In genomic region chr12:90090929-90091651, GRCh38 we compare ENCODE assay signal across 9 cellular contexts.
DNase-seq lines count a peak whose midpoint lies in the region; ATAC-seq, FAIRE-seq and TF ChIP-seq lines count a peak whose summit lies in the region.
"Had no signal": no experiment of that assay in that cellular context is flagged by ENCODE, and none has a peak within 500 bp of the region (broad histone marks: within the 10 kb centered on the region; RNA-seq: fewer than 3 reads in every experiment).

No MANE protein-coding gene starts in this region.

- TF ChIP-seq CTCF in DOHH2 (IDR thresholded peaks at IDR 0.05; ENCODE audit: low read depth, low read length, poor library complexity, severe bottlenecking), result no peak
- TF ChIP-seq CTCF in NB4 (IDR thresholded peaks at IDR 0.05; ENCODE audit: low read depth, low read length), result no peak
- no peak for TF ChIP-seq CTCF in chondrocyte (IDR thresholded peaks at IDR 0.05)
- no peak for TF ChIP-seq CTCF in nephron (IDR thresholded peaks at IDR 0.05; ENCODE audit: unreplicated experiment in 3 of 3)

- H4K20me1 ChIP-seq in DOHH2 (ENCODE audit: control insufficient read depth, insufficient read depth, low read depth, low read length), result no peaks in the 10 kb centered on the region

- H3K4me2 ChIP-seq in DOHH2 (ENCODE audit: low read length), result no peak overlapping the region

- H3K36me3 Mint-ChIP-seq in chondrocyte (ENCODE audit: low read depth), result no peaks in the 10 kb centered on the region
- H3K36me3 Mint-ChIP-seq in nephron (ENCODE audit: low read depth), result no peaks in the 10 kb centered on the region

- H3K4me1 ChIP-seq in DOHH2 (ENCODE audit: control insufficient read depth, low read length), result peaks cover 39% of the 10 kb centered on the region

- no peak overlapping the region for H3K4me3 Mint-ChIP-seq in chondrocyte (ENCODE audit: unreplicated experiment)
- peak overlapping the region in 1 of 3 experiments; percentile 3 for H3K4me3 Mint-ChIP-seq in nephron

- ATAC-seq in GM18867 (IDR thresholded peaks at IDR 0.05; ENCODE audit: unreplicated experiment) (no peak), HG02798 (IDR thresholded peaks at IDR 0.05; ENCODE audit: poor library complexity, unreplicated experiment) (no peak)

- H3K4me1 Mint-ChIP-seq in chondrocyte (ENCODE audit: low read depth), result peaks cover 25% of the 10 kb centered on the region
- H3K4me1 Mint-ChIP-seq in nephron, result peaks cover 23% of the 10 kb centered on the region

- H3K79me2 ChIP-seq in DOHH2 (ENCODE audit: control insufficient read depth, low read length), result no peaks in the 10 kb centered on the region

- DNase-seq in NB4 (ENCODE audit: low read depth), result peak; percentile 68
- no peak for DNase-seq in chondrocyte (ENCODE audit: low spot score)
- DNase-seq in NK-92 treated with Interleukin-12 subunit alpha and Interleukin-12 subunit beta, amount 100 ng/mL, for 24 hours (lab: John Stamatoyannopoulos, UW), result no peak
- no peak for DNase-seq in frontal cortex (ENCODE audit: low spot score in 2 of 2)

- H3K9me2 ChIP-seq in DOHH2 (replicated peaks; ENCODE audit: control insufficient read depth, low read length), result no peaks in the 10 kb centered on the region

- peak overlapping the region; percentile 21 for H3K27ac ChIP-seq in DOHH2 (ENCODE audit: low read depth, low read length)

- H3K9me3 ChIP-seq in DOHH2 (ENCODE audit: control insufficient read depth, insufficient read depth, low read length), result peaks cover 8% of the 10 kb centered on the region; the same call in 1 of the 2 replicates

- peaks cover 11% of the 10 kb centered on the region for H3K36me3 ChIP-seq in DOHH2 (ENCODE audit: control insufficient read depth, low read length)

- TF ChIP-seq POLR2A in NB4 (IDR thresholded peaks at IDR 0.05; ENCODE audit: extremely low read depth, insufficient read length), result no peak

- H3K4me3 ChIP-seq in DOHH2 (ENCODE audit: low read length) (no peak overlapping the region), NB4 (ENCODE audit: low read depth, low read length) (no peak overlapping the region)

- H3K9me3 Mint-ChIP-seq in chondrocyte (ENCODE audit: low read depth) (no peaks in the 10 kb centered on the region), nephron (no peaks in the 10 kb centered on the region)

- H3F3A ChIP-seq in DOHH2 (ENCODE audit: control insufficient read depth, insufficient read depth), result peaks cover 27% of the 10 kb centered on the region

- FAIRE-seq in frontal cortex (lab: Jason Lieb, UNC), result no peak

- H3K27me3 ChIP-seq in DOHH2 (ENCODE audit: control insufficient read depth, low read length), result no peaks in the 10 kb centered on the region

- H3K27ac Mint-ChIP-seq in chondrocyte (ENCODE audit: unreplicated experiment), result peak overlapping the region; percentile 86
- H3K27ac Mint-ChIP-seq in nephron, result peak overlapping the region; percentile 76 to 88 (median 80)

- H3K27me3 Mint-ChIP-seq in chondrocyte (ENCODE audit: low read depth) (no peaks in the 10 kb centered on the region), nephron (ENCODE audit: low read depth) (no peaks in the 10 kb centered on the region)
- H3K27me3 Mint-ChIP-seq: IgD-negative memory B cell had no signal
